In genomic region chr9:136006169-136006568, GRCh38 we compare ENCODE assay signal across 30 cellular contexts.
"Had no signal": no experiment of that assay in that cellular context is flagged by ENCODE, and none has a peak within 500 bp of the region (broad histone marks: within the 10 kb centered on the region; RNA-seq: fewer than 3 reads in every experiment).

No MANE protein-coding gene starts in this region.

- H3K4me2 ChIP-seq: smooth muscle cell had no signal

- H3K4me3 ChIP-seq: colonic mucosa, esophagus muscularis mucosa, gastroesophageal sphincter, heart left ventricle, left ventricle myocardium inferior, lung, ovary, psoas muscle, smooth muscle cell, stomach, transverse colon, upper lobe of right lung, uterus had no signal

- H3K27ac ChIP-seq: colonic mucosa, esophagus muscularis mucosa, foreskin keratinocyte, gastroesophageal sphincter, heart left ventricle, left ventricle myocardium inferior, ovary, psoas muscle, stomach, transverse colon, upper lobe of right lung, uterus had no signal

- ATAC-seq: foreskin keratinocyte; gastroesophageal sphincter; heart left ventricle; left colon; naive thymus-derived CD4-positive, alpha-beta T cell; psoas muscle; sciatic nerve; upper lobe of right lung had no signal

- H3K9me3 ChIP-seq: colonic mucosa, esophagus muscularis mucosa, gastroesophageal sphincter, heart left ventricle, left ventricle myocardium inferior, ovary, psoas muscle, stomach, transverse colon, upper lobe of right lung, uterus had no signal

- H3K4me1 ChIP-seq: colonic mucosa, foreskin keratinocyte had no signal

- H3K36me3 ChIP-seq: colonic mucosa, ovary, transverse colon, uterus had no signal

- DNase-seq: colonic mucosa; effector CD8-positive, alpha-beta T cell; foreskin keratinocyte; heart left ventricle; hippocampal formation; immature natural killer cell; islet precursor cell; kidney glomerular epithelial cell; left colon; left ventricle myocardium inferior; midbrain; occipital lobe; ovary; posterior cingulate gyrus; psoas muscle; stimulated activated CD4-positive, alpha-beta T cell treated with anti-CD3 and anti-CD28 coated beads, Interleukin-12 subunit alpha, Interleukin-12 subunit beta, amount 100 ng/mL, for 4 hours; stimulated activated CD4-positive, alpha-beta T cell treated with anti-CD3 and anti-CD28 coated beads, Interleukin-1b, Interleukin-23, amount 100 ng/mL, for 48 hours; stimulated activated CD4-positive, alpha-beta T cell treated with anti-CD3 and anti-CD28 coated beads, Interleukin-4, amount 100 ng/mL, for 1 hour; stimulated activated CD8-positive, alpha-beta memory T cell treated with anti-CD3 and anti-CD28 coated beads, Interleukin-4, amount 100 ng/mL, for 48 hours; stimulated activated naive CD4-positive, alpha-beta T cell treated with Interleukin-2 at 50 U/mL for 16 hours; stomach; transverse colon; upper lobe of right lung; uterus had no signal

- H3K27me3 ChIP-seq: colonic mucosa, esophagus muscularis mucosa, foreskin keratinocyte, gastroesophageal sphincter, heart left ventricle, ovary, stomach, transverse colon, upper lobe of right lung, uterus had no signal
